In the genomic region with DNA sequence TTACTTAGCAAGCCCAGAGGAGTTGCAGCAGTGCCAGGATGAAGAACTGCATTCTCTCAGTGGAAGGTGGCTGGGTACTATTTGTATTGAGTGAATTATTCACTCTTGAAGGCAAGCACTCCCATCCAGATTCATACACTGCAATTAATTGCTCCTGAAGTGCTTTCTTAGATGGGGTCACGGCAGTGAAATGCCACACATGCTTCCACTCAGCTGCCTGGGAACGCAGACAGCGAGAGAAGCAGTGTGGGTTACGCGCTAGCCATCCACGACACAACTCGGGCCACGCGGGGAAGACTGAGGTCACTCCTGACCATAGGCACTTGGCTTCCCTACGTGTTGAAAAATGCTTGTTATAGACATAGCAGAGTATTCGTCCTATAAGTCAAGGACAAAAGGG, we compare ENCODE assay signal across 19 cellular contexts. TPM values are rescaled to one million over a fixed set of nuclear protein-coding genes. Genes with fewer than 3 reads are reported as not detected.
"Had no signal": no experiment of that assay in that cellular context is flagged by ENCODE, and none has a peak within 500 bp of the region (broad histone marks: within the 10 kb centered on the region; RNA-seq: fewer than 3 reads in every experiment).

No MANE protein-coding gene starts in this region.

- H3K27me3 ChIP-seq: ovary, thyroid gland, vagina had no signal

- H3K4me3 ChIP-seq: ovary, thyroid gland, vagina had no signal

- H3K4me2 ChIP-seq: SK-N-SH had no signal

- ATAC-seq: activated CD8-positive, alpha-beta memory T cell treated with anti-CD3 and anti-CD28 coated beads, Interleukin-2, amount 10 ng/mL, durations not matched to agents 7 days and 5 days; esophagus mucosa; left lobe of liver; naive thymus-derived CD4-positive, alpha-beta T cell had no signal

- H3K4me1 ChIP-seq: thyroid gland, vagina had no signal

- H3K9me3 ChIP-seq: ovary, SK-N-SH, thyroid gland, vagina had no signal

- H3K36me3 ChIP-seq: ovary, thyroid gland, vagina had no signal

- DNase-seq: activated B cell treated with CpG ODN at 0.5 μM for 24 hours; activated CD4-positive, alpha-beta memory T cell treated with anti-CD3 and anti-CD28 coated beads, Interleukin-2, amount 10 ng/mL, durations not matched to agents 7 days and 5 days; activated CD4-positive, alpha-beta T cell treated with anti-CD3 and anti-CD28 coated beads for 48 hours; activated CD8-positive, alpha-beta memory T cell treated with anti-CD3 and anti-CD28 coated beads, Interleukin-2, amount 10 ng/mL, durations not matched to agents 7 days and 5 days; activated naive CD8-positive, alpha-beta T cell treated with anti-CD3 and anti-CD28 coated beads, Interleukin-2, amount 10 ng/mL, durations not matched to agents 7 days and 5 days; cerebellar nuclear complex; cortex of kidney; effector CD4-positive, alpha-beta T cell; mesendoderm; naive thymus-derived CD4-positive, alpha-beta T cell; SK-N-SH; stimulated activated CD4-positive, alpha-beta T cell treated with anti-CD3 and anti-CD28 coated beads, Interleukin-12 subunit alpha, Interleukin-12 subunit beta, amount 100 ng/mL, for 4 hours; stimulated activated CD4-positive, alpha-beta T cell treated with anti-CD3 and anti-CD28 coated beads, Interleukin-1b, Interleukin-23, amount 100 ng/mL, for 48 hours; stimulated activated naive CD4-positive, alpha-beta T cell treated with Interleukin-2 at 50 U/mL for 16 hours; thyroid gland had no signal

- H3K9ac ChIP-seq: SK-N-SH had no signal

- H3K27ac ChIP-seq: ovary, thyroid gland, vagina had no signal

RNA-seq across cellular contexts. Expression of gene LMCD1, which starts 30.8 kb away (rescaled TPM):
- polyA plus RNA-seq: naive thymus-derived CD4-positive, alpha-beta T cell had no signal
